Comparison of ENCODE assay signal across 27 cellular contexts in genomic region chr10:100687143-100687953, GRCh38. TPM values are rescaled to one million over a fixed set of nuclear protein-coding genes. Genes with fewer than 3 reads are reported as not detected.
"Had no signal": no experiment of that assay in that cellular context is flagged by ENCODE, and none has a peak within 500 bp of the region (broad histone marks: within the 10 kb centered on the region; RNA-seq: fewer than 3 reads in every experiment).

No MANE protein-coding gene starts in this region.

- H3K27ac Mint-ChIP-seq: activated B cell treated with CpG ODN at 0.5 μM for 24 hours; activated CD4-positive, alpha-beta memory T cell treated with anti-CD3 and anti-CD28 coated beads for 36 hours; activated naive CD4-positive, alpha-beta T cell treated with anti-CD3 and anti-CD28 coated beads for 36 hours; activated naive CD8-positive, alpha-beta T cell treated with anti-CD3 and anti-CD28 coated beads, Interleukin-2, amount 10 ng/mL, durations not matched to agents 7 days and 5 days; memory B cell; progenitor cell of endocrine pancreas; type B pancreatic cell had no signal

- H3K36me3 Mint-ChIP-seq: activated CD4-positive, alpha-beta memory T cell treated with anti-CD3 and anti-CD28 coated beads for 36 hours; activated naive CD8-positive, alpha-beta T cell treated with anti-CD3 and anti-CD28 coated beads, Interleukin-2, amount 10 ng/mL, durations not matched to agents 7 days and 5 days; memory B cell; type B pancreatic cell had no signal

- H3K4me3 Mint-ChIP-seq: activated B cell treated with CpG ODN at 0.5 μM for 24 hours; activated CD4-positive, alpha-beta memory T cell treated with anti-CD3 and anti-CD28 coated beads for 36 hours; activated naive CD4-positive, alpha-beta T cell treated with anti-CD3 and anti-CD28 coated beads for 36 hours; activated naive CD8-positive, alpha-beta T cell treated with anti-CD3 and anti-CD28 coated beads, Interleukin-2, amount 10 ng/mL, durations not matched to agents 7 days and 5 days; central memory CD8-positive, alpha-beta T cell; memory B cell; neural crest cell; type B pancreatic cell had no signal

- H3K4me1 ChIP-seq: breast epithelium, esophagus muscularis mucosa, sigmoid colon, vagina had no signal

- H3K4me1 Mint-ChIP-seq: activated B cell treated with CpG ODN at 0.5 μM for 24 hours had no signal

- H3K4me3 ChIP-seq: breast epithelium, esophagus muscularis mucosa, sigmoid colon, thoracic aorta, vagina had no signal

- DNase-seq: activated B cell treated with CpG ODN at 0.5 μM for 24 hours; activated CD4-positive, alpha-beta memory T cell treated with anti-CD3 and anti-CD28 coated beads for 36 hours; activated CD4-positive, alpha-beta T cell treated with anti-CD3 and anti-CD28 coated beads for 4 hours; activated naive CD4-positive, alpha-beta T cell treated with anti-CD3 and anti-CD28 coated beads for 36 hours; activated naive CD8-positive, alpha-beta T cell treated with anti-CD3 and anti-CD28 coated beads, Interleukin-2, amount 10 ng/mL, durations not matched to agents 7 days and 5 days; activated T-cell treated with anti-CD3 and anti-CD28 coated beads, Interleukin-2, amount 50 U/mL, for 48 hours; amniotic stem cell; effector memory CD4-positive, alpha-beta T cell; hypothalamus; retina; sigmoid colon; stimulated activated CD4-positive, alpha-beta T cell treated with anti-CD3 and anti-CD28 coated beads, Interleukin-4, amount 100 ng/mL, for 1 hour; stimulated activated naive CD4-positive, alpha-beta T cell treated with Interleukin-2 at 50 U/mL for 16 hours had no signal

- H3K36me3 ChIP-seq: breast epithelium, esophagus muscularis mucosa, sigmoid colon, thoracic aorta, vagina had no signal

- H3K9me3 Mint-ChIP-seq: activated B cell treated with CpG ODN at 0.5 μM for 24 hours; activated CD4-positive, alpha-beta memory T cell treated with anti-CD3 and anti-CD28 coated beads for 36 hours; activated naive CD4-positive, alpha-beta T cell treated with anti-CD3 and anti-CD28 coated beads for 36 hours; activated naive CD8-positive, alpha-beta T cell treated with anti-CD3 and anti-CD28 coated beads, Interleukin-2, amount 10 ng/mL, durations not matched to agents 7 days and 5 days; central memory CD8-positive, alpha-beta T cell; memory B cell; neural crest cell; type B pancreatic cell had no signal

- H3K27ac ChIP-seq: breast epithelium, esophagus muscularis mucosa, sigmoid colon, thoracic aorta, vagina had no signal

- H3K9me3 ChIP-seq: breast epithelium, esophagus muscularis mucosa, sigmoid colon, thoracic aorta, vagina had no signal

RNA-seq across cellular contexts. Expression of gene PAX2, which starts 58.0 kb away (rescaled TPM):
- total RNA-seq: activated B cell treated with CpG ODN at 0.5 μM for 24 hours; activated CD4-positive, alpha-beta memory T cell treated with anti-CD3 and anti-CD28 coated beads for 36 hours; activated naive CD4-positive, alpha-beta T cell treated with anti-CD3 and anti-CD28 coated beads for 36 hours; activated naive CD8-positive, alpha-beta T cell treated with anti-CD3 and anti-CD28 coated beads, Interleukin-2, amount 10 ng/mL, durations not matched to agents 7 days and 5 days; dermis microvascular lymphatic vessel endothelial cell; esophagus muscularis mucosa; frontal cortex; lower leg skin; myocyte; osteoblast; progenitor cell of endocrine pancreas; sigmoid colon; thoracic aorta; vagina had no signal
- polyA plus RNA-seq: sigmoid colon had no signal
